Comparison of ENCODE assay signal across 25 cellular contexts in the genomic region with DNA sequence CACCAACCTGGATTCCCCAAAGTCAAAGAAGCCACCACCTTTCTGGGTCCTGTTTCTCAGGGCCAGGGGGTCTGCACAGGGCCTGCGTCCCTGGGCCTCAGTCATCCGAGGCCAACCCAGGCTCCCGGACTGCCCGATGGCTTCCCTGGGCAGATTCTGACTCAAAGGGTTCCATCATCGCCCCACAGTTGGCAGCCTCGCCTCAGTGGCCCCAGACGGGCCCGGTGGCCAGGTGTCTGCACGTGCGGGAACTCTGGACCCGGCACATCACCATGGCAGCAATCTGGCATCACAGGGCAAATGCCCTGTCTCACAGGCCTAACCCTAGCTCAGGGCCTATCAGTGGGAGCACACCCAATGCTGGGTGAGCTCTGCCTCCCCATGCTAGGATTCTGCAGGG. TPM values are rescaled to one million over a fixed set of nuclear protein-coding genes. Genes with fewer than 3 reads are reported as not detected.
"Had no signal": no experiment of that assay in that cellular context is flagged by ENCODE, and none has a peak within 500 bp of the region (broad histone marks: within the 10 kb centered on the region; RNA-seq: fewer than 3 reads in every experiment).

No MANE protein-coding gene starts in this region.

- H3K4me3 ChIP-seq: SJCRH30 had no signal

- ATAC-seq: HepG2, Right ventricle myocardium inferior, SK-N-SH treated with all-trans-retinoic acid at 6 μM for 48 hours had no signal

- DNase-seq: IMR-90, Karpas-422, KG1, MM.1S, NCI-H1092 treated with DMSO at 0.1 percent for 48 hours, NCI-H1436, NCI-H187, NCI-H2029, NCI-H2081 treated with DMSO at 0.1 percent for 48 hours, NCI-H2171, NCI-H226, NCI-H446, NCI-H510A, NCI-H524 treated with DMSO at 0.1 percent for 48 hours, NCI-H69, NCI-H774, RPMI8226, SHP77 treated with DMSO at 0.1 percent for 48 hours, SJCRH30 had no signal

- H3K9me3 ChIP-seq: SJCRH30 had no signal

- H3K4me1 ChIP-seq: SJCRH30 had no signal

- H3K36me3 ChIP-seq: SJCRH30 had no signal

- H3K27ac ChIP-seq: SJCRH30 had no signal

RNA-seq across cellular contexts. Expression of gene IGFL1, which starts 2.9 kb away (rescaled TPM):
- total RNA-seq: HepG2, HT1080, IMR-90, M059J, OCI-LY7, Right ventricle myocardium inferior, SJCRH30 had no signal
- polyA plus RNA-seq: HepG2, IMR-90 had no signal
